14 cellular contexts compared by ENCODE assay signal in genomic region chr10:124601431-124602120, GRCh38.
DNase-seq lines count a peak whose midpoint lies in the region; ATAC-seq and TF ChIP-seq lines count a peak whose summit lies in the region.
"Had no signal": no experiment of that assay in that cellular context is flagged by ENCODE, and none has a peak within 500 bp of the region (broad histone marks: within the 10 kb centered on the region; RNA-seq: fewer than 3 reads in every experiment).

No MANE protein-coding gene starts in this region.

- ATAC-seq in GM21447 (IDR thresholded peaks at IDR 0.05; ENCODE audit: unreplicated experiment) (peak; percentile 59), GM19395 (IDR thresholded peaks at IDR 0.05; ENCODE audit: unreplicated experiment) (no peak), HG02798 (IDR thresholded peaks at IDR 0.05; ENCODE audit: poor library complexity, unreplicated experiment) (no peak), GM21515 (IDR thresholded peaks at IDR 0.05; ENCODE audit: unreplicated experiment) (no peak)
- ATAC-seq: activated naive CD4-positive, alpha-beta T cell treated with anti-CD3 and anti-CD28 coated beads, Interleukin-2, amount 50 U/mL, for 72 hours; SK-N-SH treated with all-trans-retinoic acid at 6 μM for 48 hours had no signal

- no peak for TF ChIP-seq CTCF in GM12865 (IDR thresholded peaks at IDR 0.05; ENCODE audit: insufficient read depth, low read depth, low read length, missing control alignments)

- no peak overlapping the region for H3K4me3 ChIP-seq in GM12865 (ENCODE audit: low read depth, low read length)

- DNase-seq in GM12865 (ENCODE audit: low read depth) (peak; percentile 54), NCI-H1092 (lab: John Stamatoyannopoulos, UW) (peak; percentile 44), left kidney (ENCODE audit: low read depth, low spot score) (peak; percentile 48), Ammon's horn (ENCODE audit: low spot score) (no peak)
- DNase-seq: activated CD4-positive, CD25-positive, alpha-beta regulatory T cell; activated CD8-positive, alpha-beta memory T cell treated with anti-CD3 and anti-CD28 coated beads, Interleukin-2, amount 50 U/mL, for 4 hours; NCI-H2081 treated with DMSO at 0.1 percent for 48 hours; stimulated activated CD4-positive, alpha-beta T cell treated with anti-CD3 and anti-CD28 coated beads, Interleukin-2, amount 100 ng/mL, for 48 hours had no signal
